Comparison of ENCODE assay signal across 16 cellular contexts in genomic region chr11:36110698-36111410, GRCh38.
A peak's percentile ranks its signal among the peaks of the same experiment; 100 is the strongest.
DNase-seq lines count a peak whose midpoint lies in the region; ATAC-seq and TF ChIP-seq lines count a peak whose summit lies in the region.
"Had no signal": no experiment of that assay in that cellular context is flagged by ENCODE, and none has a peak within 500 bp of the region (broad histone marks: within the 10 kb centered on the region; RNA-seq: fewer than 3 reads in every experiment).

No MANE protein-coding gene starts in this region.

- CTCF ChIA-PET in HEK293 (lab: Yijun Ruan, JAX), result interaction anchor here (0.6 to 1.1 kb wide), 5 partner anchors 21 to 621 kb away, joined by 3 to 7 read pairs (median 3); no protein-coding TSS in a partner anchor

- H3K27me3 Mint-ChIP-seq in mesothelial cell of epicardium (ENCODE audit: low read depth), result no peaks in the 10 kb centered on the region
- peaks cover 6 to 10% of the 10 kb centered on the region in 2 donors for H3K27me3 Mint-ChIP-seq in stimulated activated naive B cell treated with anti-CD40 and anti-IgM and Interleukin-4, amounts not matched to agents 10 μg/mL and 1 μg/mL and 100 μg/mL, for 72 hours

- H3K36me3 Mint-ChIP-seq in mesothelial cell of epicardium, result peaks cover 36% of the 10 kb centered on the region
- H3K36me3 Mint-ChIP-seq in stimulated activated naive B cell treated with anti-CD40 and anti-IgM and Interleukin-4, amounts not matched to agents 10 μg/mL and 1 μg/mL and 100 μg/mL, for 72 hours, result no peaks in the 10 kb centered on the region
- H3K36me3 Mint-ChIP-seq: IgD-negative memory B cell had no signal

- H3K36me3 ChIP-seq in HEK293 (ENCODE audit: control insufficient read depth in 2 of 2, insufficient read depth in 1 of 2, low read length in 2 of 2), result no peaks in the 10 kb centered on the region
- H3K36me3 ChIP-seq: left lung had no signal

- no peak for ATAC-seq in GM21360 (IDR thresholded peaks at IDR 0.05; ENCODE audit: unreplicated experiment)
- no peak for ATAC-seq in stimulated activated naive B cell treated with anti-CD40 and anti-IgM and Interleukin-4, amounts not matched to agents 10 μg/mL and 1 μg/mL and 100 μg/mL, for 72 hours (replicated peaks)
- no peak for ATAC-seq in GM18502 (IDR thresholded peaks at IDR 0.05; ENCODE audit: poor library complexity, unreplicated experiment)
- ATAC-seq: left lung had no signal

- DNase-seq in NCI-H1105 treated with DMSO at 0.1 percent for 48 hours (lab: John Stamatoyannopoulos, UW) (peak; percentile 87), mesothelial cell of epicardium (ENCODE audit: low spot score in 2 of 2, unreplicated experiment in 2 of 2) (no peak)
- no peak for DNase-seq in stimulated activated naive B cell treated with anti-CD40 and anti-IgM and Interleukin-4, amounts not matched to agents 10 μg/mL and 1 μg/mL and 100 μg/mL, for 72 hours
- DNase-seq: activated gamma-delta T cell; Caco-2; left lung; Right ventricle myocardium superior; stimulated activated CD4-positive, alpha-beta T cell treated with anti-CD3 and anti-CD28 coated beads, Interleukin-2, amount 100 ng/mL, for 48 hours; WERI-Rb-1 had no signal

- H3K27ac Mint-ChIP-seq in mesothelial cell of epicardium, result peak overlapping the region; percentile 68
- no peak overlapping the region for H3K27ac Mint-ChIP-seq in stimulated activated naive B cell treated with anti-CD40 and anti-IgM and Interleukin-4, amounts not matched to agents 10 μg/mL and 1 μg/mL and 100 μg/mL, for 72 hours
- H3K27ac Mint-ChIP-seq: IgD-negative memory B cell had no signal

- H3K4me1 ChIP-seq in HEK293 (ENCODE audit: control insufficient read depth, insufficient read depth, low read length), result peaks cover 2% of the 10 kb centered on the region; the same call in 1 of the 2 replicates
- H3K4me1 ChIP-seq: Caco-2, left lung, parathyroid adenoma had no signal

- H3K4me1 Mint-ChIP-seq in mesothelial cell of epicardium, result peaks cover 31% of the 10 kb centered on the region
- no peaks in the 10 kb centered on the region for H3K4me1 Mint-ChIP-seq in stimulated activated naive B cell treated with anti-CD40 and anti-IgM and Interleukin-4, amounts not matched to agents 10 μg/mL and 1 μg/mL and 100 μg/mL, for 72 hours
- H3K4me1 Mint-ChIP-seq: IgD-negative memory B cell had no signal

- no peak overlapping the region for H3K4me3 Mint-ChIP-seq in mesothelial cell of epicardium
- H3K4me3 Mint-ChIP-seq in stimulated activated naive B cell treated with anti-CD40 and anti-IgM and Interleukin-4, amounts not matched to agents 10 μg/mL and 1 μg/mL and 100 μg/mL, for 72 hours, result no peak overlapping the region
- H3K4me3 Mint-ChIP-seq: IgD-negative memory B cell had no signal

- H3K4me3 ChIP-seq in HEK293 (ENCODE audit: low read depth, low read length), result no peak overlapping the region
- H3K4me3 ChIP-seq: GM12878, left lung had no signal

- H3K27ac ChIP-seq in HEK293 (ENCODE audit: extremely low read depth, low read depth, low read length) (no peak overlapping the region), angular gyrus (ENCODE audit: low read depth, low read length) (peak overlapping the region; percentile 31)
- H3K27ac ChIP-seq: left lung, parathyroid adenoma, WERI-Rb-1 had no signal

- POLR2A ChIA-PET in HEK293 (lab: Yijun Ruan, JAX), result no interaction called here

- H3K9me3 Mint-ChIP-seq in mesothelial cell of epicardium, result peaks cover 16% of the 10 kb centered on the region
- H3K9me3 Mint-ChIP-seq in stimulated activated naive B cell treated with anti-CD40 and anti-IgM and Interleukin-4, amounts not matched to agents 10 μg/mL and 1 μg/mL and 100 μg/mL, for 72 hours, result peaks cover 9 to 14% of the 10 kb centered on the region in 2 donors

- H3K9me3 ChIP-seq in HEK293 (ENCODE audit: control insufficient read depth, insufficient read depth, low read depth, low read length), result no peaks in the 10 kb centered on the region
- H3K9me3 ChIP-seq: Caco-2 had no signal

- TF ChIP-seq CTCF in HEK293 (tag by site-specific recombination; IDR thresholded peaks at IDR 0.05), result no peak
- TF ChIP-seq CTCF in mesothelial cell of epicardium (IDR thresholded peaks at IDR 0.05; ENCODE audit: unreplicated experiment), result no peak

TF ChIP-seq in HEK293, 187 proteins besides CTCF, POLR2A, EP300 and RAD21:
- TF ChIP-seq ZNF214 (tag by site-specific recombination; IDR thresholded peaks at IDR 0.05; ENCODE audit: borderline replicate concordance) (no peak), KLF10 (tag by site-specific recombination; IDR thresholded peaks at IDR 0.05) (no peak), ZNF549 (tag by site-specific recombination; IDR thresholded peaks at IDR 0.05) (peak; percentile 75), PRDM6 (tag by site-specific recombination; IDR thresholded peaks at IDR 0.05) (peak; percentile 38; the same call in 1 of the 2 replicates), FEZF1 (tag by site-specific recombination; IDR thresholded peaks at IDR 0.05) (peak; percentile 39; the same call in 1 of the 2 replicates), SP2 (tag by site-specific recombination; IDR thresholded peaks at IDR 0.05) (no peak), ZNF302 (tag by site-specific recombination; IDR thresholded peaks at IDR 0.05; ENCODE audit: low read depth) (no peak), ZNF843 (tag by site-specific recombination; IDR thresholded peaks at IDR 0.05) (peak; percentile 44; the same call in 1 of the 2 replicates), PRDM4 (tag by site-specific recombination; IDR thresholded peaks at IDR 0.05) (peak; percentile 54; the same call in 1 of the 2 replicates)
